ENCODE assay signal across 1 cellular context in the genomic region with DNA sequence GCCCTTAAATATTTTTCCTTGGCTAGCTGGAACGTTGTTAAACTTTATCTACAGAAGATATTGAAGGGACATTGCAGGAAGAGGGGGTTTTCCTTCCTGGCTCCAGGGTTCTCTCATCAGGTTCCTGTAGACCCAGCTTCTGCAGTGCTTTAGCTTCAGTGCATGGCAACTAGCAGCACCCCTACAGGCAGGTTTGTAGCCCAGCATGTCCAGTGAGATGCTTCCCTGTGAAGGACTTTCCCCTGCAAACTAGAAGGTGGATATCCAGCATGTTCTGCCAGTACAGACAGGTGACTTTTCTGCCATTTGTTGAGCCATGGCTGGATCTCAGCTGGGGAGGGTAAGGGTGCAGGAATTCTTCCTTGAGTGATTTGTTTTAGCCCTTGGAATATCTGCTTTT.
TF ChIP-seq lines count a peak whose summit lies in the region.

No MANE protein-coding gene starts in this region.

TF ChIP-seq in WTC11, 78 proteins besides CTCF, POLR2A, EP300 and RAD21 (continued from another document):
- no peak for TF ChIP-seq ZNF263 (CRISPR knock-in tag; IDR thresholded peaks at IDR 0.05; ENCODE audit: low read depth)
- TF ChIP-seq CREM (CRISPR knock-in tag; IDR thresholded peaks at IDR 0.05), result no peak
- TF ChIP-seq SMAD3 (CRISPR knock-in tag; IDR thresholded peaks at IDR 0.05; ENCODE audit: borderline replicate concordance), result no peak
